9 cellular contexts compared by ENCODE assay signal in the genomic region with DNA sequence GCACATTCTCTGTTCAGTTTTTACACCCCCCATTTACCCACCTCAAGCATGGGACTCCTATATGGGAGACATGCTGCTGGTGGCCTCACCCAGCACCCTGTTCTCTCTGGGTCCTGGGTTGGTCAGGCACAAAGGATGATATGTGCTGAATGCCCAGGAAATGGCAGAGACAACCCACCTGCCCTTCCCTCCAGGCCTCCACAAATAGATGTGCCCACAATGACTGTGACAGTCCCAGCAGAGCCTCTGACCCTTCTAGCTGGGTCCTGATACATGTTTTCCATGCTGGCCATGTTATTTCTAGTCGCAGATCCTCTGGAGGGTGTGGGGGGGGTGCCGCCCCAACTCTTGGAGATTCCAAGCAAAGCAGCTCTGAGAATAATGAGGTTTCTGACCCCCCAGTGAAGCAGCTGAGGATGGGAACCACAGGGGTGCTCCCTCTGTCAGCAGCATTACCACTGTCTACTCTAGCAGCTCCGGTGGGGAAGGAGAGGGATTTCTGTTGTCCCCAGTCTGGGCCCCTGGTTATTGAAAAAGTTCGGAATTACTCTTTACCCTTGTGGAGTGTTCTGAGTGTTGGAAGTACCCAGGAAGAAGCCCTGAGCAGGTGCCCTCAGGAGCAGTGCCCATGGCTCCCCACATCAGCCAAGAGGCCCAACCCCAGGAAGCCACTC. TPM values are rescaled to one million over a fixed set of nuclear protein-coding genes. Genes with fewer than 3 reads are reported as not detected.
DNase-seq lines count a peak whose midpoint lies in the region; ATAC-seq, FAIRE-seq and TF ChIP-seq lines count a peak whose summit lies in the region.
"Had no signal": no experiment of that assay in that cellular context is flagged by ENCODE, and none has a peak within 500 bp of the region (broad histone marks: within the 10 kb centered on the region; RNA-seq: fewer than 3 reads in every experiment).

No MANE protein-coding gene starts in this region.

- FAIRE-seq in GM12892 (lab: Jason Lieb, UNC): no peak

- TF ChIP-seq POLR2A in breast epithelium (IDR thresholded peaks at IDR 0.05) (no peak), GM12892 (IDR thresholded peaks at IDR 0.05; ENCODE audit: low read depth, low read length) (no peak; the same call in 1 of the 2 replicates)

- ATAC-seq in HG02642 (IDR thresholded peaks at IDR 0.05; ENCODE audit: poor library complexity, unreplicated experiment) (no peak), HG02571 (IDR thresholded peaks at IDR 0.05; ENCODE audit: unreplicated experiment) (no peak)

- H3K4me1 ChIP-seq in breast epithelium: peaks cover 3 to 10% of the 10 kb centered on the region in 2 donors

- H3K9me3 ChIP-seq in KOPT-K1 (ENCODE audit: insufficient read depth, low read length, poor library complexity, severe bottlenecking) (no peaks in the 10 kb centered on the region), breast epithelium (no peaks in the 10 kb centered on the region)
- H3K9me3 ChIP-seq: colonic mucosa had no signal

- DNase-seq in breast epithelium (ENCODE audit: low spot score in 2 of 2) (no peak), skeletal muscle cell (ENCODE audit: low read depth) (no peak), GM12892 (ENCODE audit: insufficient read length) (no peak)
- DNase-seq: activated CD4-positive, alpha-beta T cell treated with anti-CD3 and anti-CD28 coated beads, Interleukin-2, amount 50 U/mL, for 48 hours; colonic mucosa had no signal

- intact Hi-C loops in breast epithelium (cut with DNase I; ENCODE audit: low total_unique reads): no loop called here

- TF ChIP-seq CTCF in breast epithelium (IDR thresholded peaks at IDR 0.05): no peak

- peak overlapping the region; percentile 77 for H3K27ac ChIP-seq in KOPT-K1 (ENCODE audit: low read depth, low read length, poor library complexity, severe bottlenecking)
- peak overlapping the region; percentile 83 to 92 for H3K27ac ChIP-seq in breast epithelium

- no peaks in the 10 kb centered on the region for H3K27me3 ChIP-seq in breast epithelium
- H3K27me3 ChIP-seq: colonic mucosa had no signal

- H3K36me3 ChIP-seq in KOPT-K1 (ENCODE audit: insufficient read depth, low read length) (peaks cover 49% of the 10 kb centered on the region), breast epithelium (no peaks in the 10 kb centered on the region)

- H3K4me3 ChIP-seq in breast epithelium: no peak overlapping the region
- H3K4me3 ChIP-seq in skeletal muscle cell (ENCODE audit: low read depth, low read length): peak overlapping the region; percentile 68

RNA-seq across cellular contexts. Expression of a gene that starts 1.2 kb away (rescaled TPM):
- total RNA-seq in breast epithelium: 1 to 10 TPM; 1.4 to 5.2 (median 4.1) TPM
- polyA plus RNA-seq in GM12892 (2012; ENCODE audit: missing spikeins): 74.2 TPM

RNA-seq across cellular contexts. Expression of a gene that starts 6.3 kb away (rescaled TPM):
- 1 to 10 TPM; 1.8 to 3.5 (median 2.3) TPM for total RNA-seq in breast epithelium
- 4.7 TPM for polyA plus RNA-seq in GM12892 (2012; ENCODE audit: missing spikeins)

RNA-seq across cellular contexts. Expression of a gene that starts 9.7 kb away (rescaled TPM):
- total RNA-seq in breast epithelium: under 1 TPM in 1 of 3 donors, not detected in 2; 0.33 TPM
- polyA plus RNA-seq in GM12892 (2012; ENCODE audit: missing spikeins): 0.51 TPM
- total RNA-seq: colonic mucosa, left lobe of liver had no signal

RNA-seq across cellular contexts. Expression of a gene that starts 19.7 kb away (rescaled TPM):
- total RNA-seq in breast epithelium: 10 to 100 TPM; 38.7 to 51.8 (median 45.8) TPM
- polyA plus RNA-seq in GM12892 (2012; ENCODE audit: missing spikeins): 27.9 TPM

RNA-seq across cellular contexts. Expression of a gene that starts 23.0 kb away (rescaled TPM):
- total RNA-seq in breast epithelium: 10 to 100 TPM in 2 of 3 donors, 1 to 10 TPM in 1; 5.8 to 20.6 (median 13.4) TPM
- polyA plus RNA-seq in GM12892 (2012; ENCODE audit: missing spikeins): 7.5 TPM
